ENCODE assay signal across 2 cellular contexts in genomic region chr2:185736210-185736609, GRCh38.
TF ChIP-seq lines count a peak whose summit lies in the region.

No MANE protein-coding gene starts in this region.

TF ChIP-seq in HepG2, 621 proteins besides CTCF, POLR2A, EP300 and RAD21:
- peak; percentile 85 for TF ChIP-seq MAFF (IDR thresholded peaks at IDR 0.05; ENCODE audit: low read depth, low read length)
- TF ChIP-seq KLF12 (CRISPR knock-in tag; IDR thresholded peaks at IDR 0.05; ENCODE audit: borderline replicate concordance): no peak
- TF ChIP-seq MAFK (conservative IDR thresholded peaks at IDR 0.05 in 1 of 2, IDR thresholded peaks at IDR 0.05 in 1 of 2; ENCODE audit: low read length in 2 of 2): peak; percentile 82 to 92; a peak in 3 of 4 replicates

TF ChIP-seq in H1, 55 proteins besides CTCF, POLR2A, EP300 and RAD21:
- TF ChIP-seq MAFK (IDR thresholded peaks at IDR 0.05; ENCODE audit: low read depth, low read length) (peak; percentile 64), CTBP2 (IDR thresholded peaks at IDR 0.05; ENCODE audit: borderline replicate concordance, insufficient read depth, insufficient read length, low read length) (no peak)
